Comparison of ENCODE assay signal across 1 cellular context in genomic region chr19:55358943-55359908, GRCh38.
TF ChIP-seq lines count a peak whose summit lies in the region.

No MANE protein-coding gene starts in this region.

TF ChIP-seq in GM23338, 12 proteins besides CTCF, POLR2A, EP300 and RAD21 (continued from another document):
- TF ChIP-seq ZNF462 (CRISPR knock-in tag; IDR thresholded peaks at IDR 0.05), result no peak
- TF ChIP-seq REST (IDR thresholded peaks at IDR 0.05; ENCODE audit: unreplicated experiment), result no peak
- no peak for TF ChIP-seq CREB1 (CRISPR knock-in tag; IDR thresholded peaks at IDR 0.05; ENCODE audit: low read depth)
- TF ChIP-seq NANOG (IDR thresholded peaks at IDR 0.05; ENCODE audit: borderline replicate concordance), result no peak
- no peak for TF ChIP-seq POLR2AphosphoS5 (IDR thresholded peaks at IDR 0.05; ENCODE audit: low read depth)
- TF ChIP-seq ETS1 (IDR thresholded peaks at IDR 0.05), result no peak
